ENCODE assay signal across 17 cellular contexts in genomic region chr11:31957674-31958073, GRCh38.
DNase-seq lines count a peak whose midpoint lies in the region; ATAC-seq, FAIRE-seq and TF ChIP-seq lines count a peak whose summit lies in the region.
"Had no signal": no experiment of that assay in that cellular context is flagged by ENCODE, and none has a peak within 500 bp of the region (broad histone marks: within the 10 kb centered on the region; RNA-seq: fewer than 3 reads in every experiment).

No MANE protein-coding gene starts in this region.

- no peaks in the 10 kb centered on the region for H3K79me2 ChIP-seq in H1 (ENCODE audit: control insufficient read depth in 1 of 2, insufficient read depth in 2 of 2, low read length in 2 of 2)

- H3K9me3 Mint-ChIP-seq in osteocyte (ENCODE audit: unreplicated experiment) = no peaks in the 10 kb centered on the region
- H3K9me3 Mint-ChIP-seq: activated B cell treated with CpG ODN at 0.5 μM for 24 hours; dendritic cell treated with granulocyte-macrophage colony-stimulating factor and Interleukin-4, amounts not matched to agents 40 ng/mL and 50 ng/mL, for 4 days; mesothelial cell of epicardium; nephron had no signal

- no peak overlapping the region for H3K27ac Mint-ChIP-seq in osteocyte (ENCODE audit: unreplicated experiment)
- H3K27ac Mint-ChIP-seq: activated B cell treated with CpG ODN at 0.5 μM for 24 hours; dendritic cell treated with granulocyte-macrophage colony-stimulating factor and Interleukin-4, amounts not matched to agents 40 ng/mL and 50 ng/mL, for 4 days; mesothelial cell of epicardium; nephron; progenitor cell of endocrine pancreas had no signal

- H3K27ac ChIP-seq in H1 (ENCODE audit: low read depth, low read length) = no peak overlapping the region
- H3K27ac ChIP-seq: adrenal gland, tibial nerve had no signal

- no peak overlapping the region for H4K5ac ChIP-seq in H1 (ENCODE audit: insufficient read length, low read depth, low read length)

- TF ChIP-seq EP300 in H1 (IDR thresholded peaks at IDR 0.05; ENCODE audit: borderline replicate concordance in 1 of 2, low read depth in 2 of 2, low read length in 2 of 2) = no peak

- no peak overlapping the region for H3K4me3 ChIP-seq in H1 (ENCODE audit: extremely low read depth in 1 of 4, insufficient read depth in 2 of 4, low read depth in 3 of 4, low read length in 4 of 4)
- H3K4me3 ChIP-seq: adrenal gland, tibial nerve had no signal

- no peaks in the 10 kb centered on the region for H3K36me3 ChIP-seq in H1 (ENCODE audit: control insufficient read depth in 2 of 4, insufficient read depth in 4 of 4, low read length in 3 of 4)
- H3K36me3 ChIP-seq: adrenal gland, tibial nerve had no signal

- no peak overlapping the region for H2BK12ac ChIP-seq in H1 (ENCODE audit: low read depth, low read length)

- H3K79me1 ChIP-seq in H1 (ENCODE audit: low read depth, low read length) = no peaks in the 10 kb centered on the region

- H3K4me1 Mint-ChIP-seq in osteocyte (ENCODE audit: unreplicated experiment) = peaks cover 4% of the 10 kb centered on the region
- H3K4me1 Mint-ChIP-seq: activated B cell treated with CpG ODN at 0.5 μM for 24 hours, nephron had no signal

- no peak for TF ChIP-seq RAD21 in H1 (IDR thresholded peaks at IDR 0.05 in 1 of 2, conservative IDR thresholded peaks at IDR 0.05 in 1 of 2; ENCODE audit: low read depth in 2 of 2, low read length in 2 of 2)

- 85% methylated on average over 7 of the region's 7 CpGs; no CpG with 5 or more reads in 1 of the 2 experiments for WGBS in H1 (ENCODE audit: extremely low coverage in 1 of 2, insufficient coverage in 1 of 2, insufficient read length in 1 of 2, insufficient replicate concordance in 2 of 2, low coverage in 1 of 2, low lambda C conversion rate in 2 of 2, missing lambda C conversion rate in 1 of 2), 2 experiments

- H3K4me3 Mint-ChIP-seq in osteocyte (ENCODE audit: unreplicated experiment) = no peak overlapping the region
- H3K4me3 Mint-ChIP-seq: activated B cell treated with CpG ODN at 0.5 μM for 24 hours; dendritic cell treated with granulocyte-macrophage colony-stimulating factor and Interleukin-4, amounts not matched to agents 40 ng/mL and 50 ng/mL, for 4 days; mesothelial cell of epicardium; nephron had no signal

- peaks cover 0 to 5% (median 0%) of the 10 kb centered on the region in 4 experiments; a peak in 1 of 7 replicates for H3K4me1 ChIP-seq in H1 (replicated peaks in 1 of 4; ENCODE audit: control insufficient read depth in 3 of 4, insufficient read depth in 4 of 4, low read length in 3 of 4)
- H3K4me1 ChIP-seq: adrenal gland, tibial nerve had no signal

- no peak overlapping the region for H3K56ac ChIP-seq in H1 (replicated peaks; ENCODE audit: insufficient read length, low read depth, low read length)

- H3K14ac ChIP-seq in H1 (ENCODE audit: insufficient read length) = no peak overlapping the region

- CTCF ChIA-PET in H1 (lab: Charles Lee; ENCODE audit: partially characterized antibody) = interaction anchor here (0.6 to 5.2 kb wide), 84 partner anchors 9 to 947 kb away, joined by 3 to 71 read pairs (median 5); no protein-coding TSS in a partner anchor

- peak overlapping the region; percentile 79; the same call in 1 of the 2 replicates for H2AFZ ChIP-seq in H1 (ENCODE audit: low read length)

- H2BK120ac ChIP-seq in H1 (replicated peaks; ENCODE audit: low read depth, low read length) = no peak overlapping the region

- H3K18ac ChIP-seq in H1 (ENCODE audit: extremely low read depth, low read length) = no peak overlapping the region

- peaks cover 5% of the 10 kb centered on the region for H3K27me3 Mint-ChIP-seq in osteocyte (ENCODE audit: unreplicated experiment)
- H3K27me3 Mint-ChIP-seq: activated B cell treated with CpG ODN at 0.5 μM for 24 hours had no signal

- no peak overlapping the region for H2BK20ac ChIP-seq in H1 (ENCODE audit: low read length)

- FAIRE-seq in H1 (lab: Jason Lieb, UNC) = no peak

- POLR2A ChIA-PET in H1 (lab: Charles Lee; ENCODE audit: partially characterized antibody) = interaction anchor here (1.0 kb wide), 1 partner anchor 139 kb away, joined by 3 read pairs; no protein-coding TSS in a partner anchor

- TF ChIP-seq CTCF in H1 (IDR thresholded peaks at IDR 0.05; ENCODE audit: control extremely low read depth in 1 of 3, insufficient read depth in 1 of 3, low read depth in 1 of 3, low read length in 3 of 3) (no peak), osteocyte (IDR thresholded peaks at IDR 0.05) (no peak)

- H2BK5ac ChIP-seq in H1 (ENCODE audit: low read depth, low read length) = no peak overlapping the region

- no peak overlapping the region for H2BK15ac ChIP-seq in H1 (ENCODE audit: low read length)

- H3K4me2 ChIP-seq in H1 (ENCODE audit: insufficient read depth in 1 of 2, low read depth in 2 of 2, low read length in 2 of 2) = no peak overlapping the region

- TF ChIP-seq POLR2A in H1 (IDR thresholded peaks at IDR 0.05; ENCODE audit: control extremely low read depth in 1 of 2, low read depth in 2 of 2, low read length in 2 of 2) = no peak

- H3K23ac ChIP-seq in H1 (ENCODE audit: insufficient read length) = no peak overlapping the region

- H4K91ac ChIP-seq in H1 (replicated peaks; ENCODE audit: insufficient read length, low read length) = no peak overlapping the region

- no peak overlapping the region for H3K4ac ChIP-seq in H1 (replicated peaks; ENCODE audit: insufficient read length, low read depth, low read length)

- H3K9ac ChIP-seq in H1 (replicated peaks in 1 of 4; ENCODE audit: extremely low read depth in 1 of 4, low read depth in 3 of 4, low read length in 3 of 4) = no peak overlapping the region

- H4K20me1 ChIP-seq in H1 (replicated peaks in 1 of 2; ENCODE audit: control insufficient read depth in 1 of 2, insufficient read depth in 2 of 2, low read length in 2 of 2) = no peaks in the 10 kb centered on the region

- H4K8ac ChIP-seq in H1 (ENCODE audit: extremely low read depth, insufficient read depth, low read length) = no peak overlapping the region

- ATAC-seq in GM21619 (IDR thresholded peaks at IDR 0.05; ENCODE audit: unreplicated experiment) = peak; percentile 5
- peak; percentile 6 for ATAC-seq in HG03159 (IDR thresholded peaks at IDR 0.05; ENCODE audit: unreplicated experiment)
- no peak for ATAC-seq in GM18502 (IDR thresholded peaks at IDR 0.05; ENCODE audit: poor library complexity, unreplicated experiment)

- no peaks in the 10 kb centered on the region for H3K9me3 ChIP-seq in H1 (ENCODE audit: insufficient read depth in 2 of 2, low read depth in 1 of 2, low read length in 1 of 2)
- H3K9me3 ChIP-seq: adrenal gland, tibial nerve had no signal

- DNase-seq in H1 (ENCODE audit: low read depth in 1 of 2, low spot score in 2 of 2) (peak in 1 of 2 experiments; percentile 50), osteocyte (ENCODE audit: extremely low spot score, unreplicated experiment) (peak; percentile 62), NCI-H748 (lab: John Stamatoyannopoulos, UW; ENCODE audit: unreplicated experiment) (no peak)
- no peak for DNase-seq in stimulated activated naive CD4-positive, alpha-beta T cell treated with Interleukin-2 at 50 U/mL for 16 hours (lab: John Stamatoyannopoulos, UW)
- DNase-seq: activated B cell treated with CpG ODN at 0.5 μM for 24 hours; COR-L47; NCI-H1092 treated with DMSO at 0.1 percent for 48 hours; NK-92 treated with Interleukin-12 subunit alpha and Interleukin-12 subunit beta, amount 100 ng/mL, for 24 hours had no signal

- no peaks in the 10 kb centered on the region for H3K36me3 Mint-ChIP-seq in osteocyte (ENCODE audit: unreplicated experiment)
- H3K36me3 Mint-ChIP-seq: mesothelial cell of epicardium had no signal

- H3K27me3 ChIP-seq in H1 (replicated peaks in 1 of 4; ENCODE audit: control insufficient read depth in 3 of 4, extremely low read depth in 1 of 4, insufficient read depth in 3 of 4, low read length in 3 of 4) = no peaks in the 10 kb centered on the region; a peak in 1 of 7 replicates
- H3K27me3 ChIP-seq: adrenal gland, tibial nerve had no signal

- no peaks in the 10 kb centered on the region for H3K23me2 ChIP-seq in H1 (ENCODE audit: low read depth, low read length)

- no peak overlapping the region for H2AK5ac ChIP-seq in H1 (ENCODE audit: low read depth, low read length)

TF ChIP-seq in H1, 55 proteins besides CTCF, POLR2A, EP300 and RAD21:
- TF ChIP-seq EGR1 (IDR thresholded peaks at IDR 0.05; ENCODE audit: borderline replicate concordance, low read depth, low read length) = no peak
- TF ChIP-seq SP2 (IDR thresholded peaks at IDR 0.05; ENCODE audit: low read length) = no peak
- TF ChIP-seq ASH2L (IDR thresholded peaks at IDR 0.05; ENCODE audit: low read length) = no peak
- no peak for TF ChIP-seq TAF7 (optimal IDR thresholded peaks at IDR 0.05; ENCODE audit: borderline replicate concordance, low read depth, low read length)
- no peak for TF ChIP-seq EZH2 (IDR thresholded peaks at IDR 0.05; ENCODE audit: low read depth, low read length, severe bottlenecking)
- TF ChIP-seq RFX5 (IDR thresholded peaks at IDR 0.05; ENCODE audit: borderline replicate concordance, low read depth, low read length) = no peak
- no peak for TF ChIP-seq GABPA (IDR thresholded peaks at IDR 0.05; ENCODE audit: borderline replicate concordance, insufficient read depth, low read length)
- no peak for TF ChIP-seq FOSL1 (IDR thresholded peaks at IDR 0.05; ENCODE audit: insufficient read depth, low read depth, low read length)
- no peak for TF ChIP-seq BRCA1 (IDR thresholded peaks at IDR 0.05; ENCODE audit: low read depth, low read length)
- TF ChIP-seq BCL11A (IDR thresholded peaks at IDR 0.05; ENCODE audit: low read depth in 2 of 2, low read length in 2 of 2) = no peak
- TF ChIP-seq KDM5A (IDR thresholded peaks at IDR 0.05; ENCODE audit: low read length) = no peak
TF ChIP-seq in H1: peak in this region for 0.
